ENCODE assay signal across 16 cellular contexts in the genomic region with DNA sequence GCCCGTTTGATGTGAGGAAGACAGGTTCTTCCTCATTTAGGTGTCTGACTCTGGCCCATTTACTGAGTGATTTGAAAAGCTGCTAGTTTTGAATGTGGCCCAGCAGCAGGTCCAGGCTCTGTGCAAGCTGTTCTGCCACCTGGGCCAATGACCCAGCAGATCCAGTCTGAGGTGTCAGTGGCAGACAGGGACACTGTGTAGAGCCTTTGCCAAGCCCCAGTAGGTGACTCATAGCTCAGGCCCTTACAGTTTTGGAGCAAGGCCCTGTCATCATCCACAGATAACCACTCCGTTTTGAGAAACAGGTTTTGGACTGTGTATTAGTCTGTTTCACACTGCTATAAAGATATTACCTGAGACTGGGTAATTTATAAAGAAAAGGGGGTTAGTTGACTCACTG. TPM values are rescaled to one million over a fixed set of nuclear protein-coding genes. Genes with fewer than 3 reads are reported as not detected.
DNase-seq lines count a peak whose midpoint lies in the region; ATAC-seq and TF ChIP-seq lines count a peak whose summit lies in the region.
"Had no signal": no experiment of that assay in that cellular context is flagged by ENCODE, and none has a peak within 500 bp of the region (broad histone marks: within the 10 kb centered on the region; RNA-seq: fewer than 3 reads in every experiment).

No MANE protein-coding gene starts in this region.

- peak overlapping the region; percentile 35 for H3K27ac Mint-ChIP-seq in MCF 10A (ENCODE audit: low read depth, unreplicated experiment)
- H3K27ac Mint-ChIP-seq in activated T-cell treated with anti-CD3 and anti-CD28 coated beads, Interleukin-2, amount 50 U/mL, for 72 hours, result no peak overlapping the region
- H3K27ac Mint-ChIP-seq: nephron progenitor cell had no signal

- H3K9me3 ChIP-seq in heart left ventricle (peaks cover 0 to 9% (median 0%) of the 10 kb centered on the region in 12 donors), skeletal muscle tissue (ENCODE audit: control insufficient read depth in 3 of 3, low read length in 3 of 3) (no peaks in the 10 kb centered on the region)

- peaks cover 1% of the 10 kb centered on the region for H3K9me3 Mint-ChIP-seq in MCF 10A (ENCODE audit: unreplicated experiment)
- peaks cover 1 to 5% of the 10 kb centered on the region in 2 donors for H3K9me3 Mint-ChIP-seq in activated T-cell treated with anti-CD3 and anti-CD28 coated beads, Interleukin-2, amount 50 U/mL, for 72 hours

- TF ChIP-seq CTCF in LNCaP clone FGC (IDR thresholded peaks at IDR 0.05; ENCODE audit: control insufficient read depth, extremely low read depth, insufficient read depth), result no peak
- no peak for TF ChIP-seq CTCF in MCF 10A (IDR thresholded peaks at IDR 0.05; ENCODE audit: unreplicated experiment)
- no peak for TF ChIP-seq CTCF in heart left ventricle (IDR thresholded peaks at IDR 0.05)
- TF ChIP-seq CTCF in GM10266 (IDR thresholded peaks at IDR 0.05; ENCODE audit: control insufficient read depth, insufficient read depth, low read depth, missing control alignments), result no peak

- H3K9ac ChIP-seq in skeletal muscle tissue (ENCODE audit: low read depth in 1 of 3, low read length in 3 of 3), result peak overlapping the region in 1 of 3 donors; percentile 5

- no peaks in the 10 kb centered on the region for H3K27me3 Mint-ChIP-seq in MCF 10A (ENCODE audit: insufficient read depth, unreplicated experiment)
- H3K27me3 Mint-ChIP-seq in activated T-cell treated with anti-CD3 and anti-CD28 coated beads, Interleukin-2, amount 50 U/mL, for 72 hours (ENCODE audit: low read depth), result peaks cover 24% of the 10 kb centered on the region

- H3K4me3 ChIP-seq in LNCaP clone FGC (ENCODE audit: low read depth, low read length), result no peak overlapping the region
- H3K4me3 ChIP-seq in heart left ventricle, result no peak overlapping the region
- H3K4me3 ChIP-seq in skeletal muscle tissue (ENCODE audit: low read length in 3 of 3), result no peak overlapping the region
- H3K4me3 ChIP-seq: SJSA1 had no signal

- no peaks in the 10 kb centered on the region for H3K27me3 ChIP-seq in heart left ventricle
- no peaks in the 10 kb centered on the region for H3K27me3 ChIP-seq in skeletal muscle tissue (ENCODE audit: control insufficient read depth in 3 of 3, insufficient read depth in 3 of 3, low read length in 3 of 3)
- H3K27me3 ChIP-seq: SJSA1 had no signal

- peaks cover 7% of the 10 kb centered on the region for H3K4me1 Mint-ChIP-seq in MCF 10A (ENCODE audit: insufficient read depth, unreplicated experiment)
- H3K4me1 Mint-ChIP-seq in activated T-cell treated with anti-CD3 and anti-CD28 coated beads, Interleukin-2, amount 50 U/mL, for 72 hours (ENCODE audit: low read depth), result no peaks in the 10 kb centered on the region
- H3K4me1 Mint-ChIP-seq: CD8-positive, alpha-beta memory T cell; nephron progenitor cell had no signal

- intact Hi-C loops in MCF 10A (cut with micrococcal nuclease), result no loop called here
- intact Hi-C loops in heart left ventricle (cut with DNase I), result loop anchor here in 6 of 10 donors (5.0 kb wide), 2 partner anchors 42 to 47 kb away; no protein-coding TSS in a partner anchor

- H3K27ac ChIP-seq in heart left ventricle (peak overlapping the region in 8 of 12 donors; percentile 25 to 73 (median 60)), skeletal muscle tissue (ENCODE audit: low read depth, low read length) (peak overlapping the region; percentile 3)
- H3K27ac ChIP-seq: SJSA1 had no signal

- WGBS in heart left ventricle, 4 donors, result 36 to 50% (median 47%) methylated on average over 2 of the region's 2 CpGs

- H3K36me3 Mint-ChIP-seq in MCF 10A (ENCODE audit: insufficient read depth, unreplicated experiment), result peaks cover 17% of the 10 kb centered on the region
- peaks cover 1 to 4% of the 10 kb centered on the region in 2 donors for H3K36me3 Mint-ChIP-seq in activated T-cell treated with anti-CD3 and anti-CD28 coated beads, Interleukin-2, amount 50 U/mL, for 72 hours (ENCODE audit: insufficient read depth in 2 of 2)

- peak; percentile 96 to 99 (median 98) for ATAC-seq in heart left ventricle
- ATAC-seq in activated T-cell treated with anti-CD3 and anti-CD28 coated beads, Interleukin-2, amount 50 U/mL, for 72 hours (replicated peaks in 1 of 2), result no peak

- no peak for TF ChIP-seq POLR2A in heart left ventricle (IDR thresholded peaks at IDR 0.05)

- POLR2A ChIA-PET in MCF 10A (lab: Yijun Ruan, JAX), result interaction anchor here (1.0 kb wide), 1 partner anchor 52 kb away, joined by 3 read pairs; no protein-coding TSS in a partner anchor

- BruUV-seq in MCF 10A (replicated peaks; lab: Mats Ljungman, UMichigan), result no TSS peak

- H3K4me1 ChIP-seq in heart left ventricle (peaks cover 0 to 18% (median 6%) of the 10 kb centered on the region in 12 donors), skeletal muscle tissue (ENCODE audit: control insufficient read depth in 3 of 3, insufficient read depth in 3 of 3, low read length in 3 of 3) (peaks cover 0 to 13% (median 7%) of the 10 kb centered on the region in 3 donors)
- H3K4me1 ChIP-seq: SJSA1 had no signal

- H3K4me3 Mint-ChIP-seq in MCF 10A (ENCODE audit: unreplicated experiment), result no peak overlapping the region
- H3K4me3 Mint-ChIP-seq in activated T-cell treated with anti-CD3 and anti-CD28 coated beads, Interleukin-2, amount 50 U/mL, for 72 hours, result no peak overlapping the region
- H3K4me3 Mint-ChIP-seq: CD8-positive, alpha-beta memory T cell; nephron progenitor cell had no signal

- CTCF ChIA-PET in MCF 10A (lab: Yijun Ruan, JAX), result interaction anchor here (1.6 to 2.1 kb wide), 2 partner anchors 21 to 95 kb away, joined by 7 to 12 read pairs; no protein-coding TSS in a partner anchor

- peak; percentile 93 for DNase-seq in LNCaP clone FGC (ENCODE audit: low read depth)
- DNase-seq in MCF 10A (ENCODE audit: unreplicated experiment), result peak; percentile 30
- peak in 4 of 5 donors; percentile 64 to 85 (median 74) for DNase-seq in heart left ventricle
- DNase-seq in activated T-cell treated with anti-CD3 and anti-CD28 coated beads, Interleukin-2, amount 50 U/mL, for 72 hours, result no peak
- no peak for DNase-seq in activated CD4-positive, CD25-positive, alpha-beta regulatory T cell treated with anti-CD3 and anti-CD28 coated beads, Interleukin-2, amount 50 U/mL, for 72 hours
- no peak for DNase-seq in GM10266 (ENCODE audit: extremely low spot score)
- no peak for DNase-seq in NCI-H748 treated with DMSO at 0.1 percent for 48 hours (lab: John Stamatoyannopoulos, UW)
- DNase-seq: CD8-positive, alpha-beta memory T cell; dermis blood vessel endothelial cell; KBM-7; NCI-H1930; nephron progenitor cell had no signal

- H3K36me3 ChIP-seq in heart left ventricle, result no peaks in the 10 kb centered on the region
- H3K36me3 ChIP-seq in skeletal muscle tissue (ENCODE audit: control insufficient read depth in 3 of 3, insufficient read depth in 3 of 3, low read length in 3 of 3), result no peaks in the 10 kb centered on the region
- H3K36me3 ChIP-seq: SJSA1 had no signal

RNA-seq across cellular contexts. Expression of a gene that starts 23.9 kb away (rescaled TPM):
- total RNA-seq in MCF 10A (2022) (not detected in 2 replicates), heart left ventricle (10 to 100 TPM in 7 of 9 donors, 1 to 10 TPM in 2; 9.5 to 29.5 (median 19.2) TPM), skeletal muscle tissue (2.1 TPM)
- 10 to 100 TPM in 1 of 2 donors, 1 to 10 TPM in 1; 3.5 to 15.5 TPM for polyA plus RNA-seq in heart left ventricle
- 10 to 100 TPM in 1 of 2 donors, 1 to 10 TPM in 1; 8.6 to 10.2 TPM for total RNA-seq in activated T-cell treated with anti-CD3 and anti-CD28 coated beads, Interleukin-2, amount 50 U/mL, for 72 hours
- total RNA-seq: dermis blood vessel endothelial cell, glomerular endothelial cell had no signal
- polyA plus RNA-seq: keratinocyte had no signal

RNA-seq across cellular contexts. Expression of a gene that starts 24.0 kb away (rescaled TPM):
- total RNA-seq in MCF 10A (2022), result not detected in 2 replicates
- total RNA-seq in heart left ventricle, result 10 to 100 TPM in 8 of 9 donors, 1 to 10 TPM in 1; 4.8 to 41.2 (median 29.9) TPM
- 10 to 100 TPM in 1 of 2 donors, 1 to 10 TPM in 1; 5.1 to 34.6 TPM for polyA plus RNA-seq in heart left ventricle
- 1.6 TPM for total RNA-seq in skeletal muscle tissue
- total RNA-seq in activated T-cell treated with anti-CD3 and anti-CD28 coated beads, Interleukin-2, amount 50 U/mL, for 72 hours, result 10 to 100 TPM; 13.6 to 16.6 TPM
- total RNA-seq: dermis blood vessel endothelial cell, glomerular endothelial cell had no signal
- polyA plus RNA-seq: keratinocyte had no signal

RNA-seq across cellular contexts. Expression of a gene that starts 51.4 kb away (rescaled TPM):
- total RNA-seq in MCF 10A (2022) (183 and 187 TPM in 2 replicates), heart left ventricle (100 to 1,000 TPM; 277 to 994 (median 568) TPM), skeletal muscle tissue (221 TPM)
- polyA plus RNA-seq in heart left ventricle, result 100 to 1,000 TPM; 442 to 518 TPM
- 100 to 1,000 TPM; 116 to 122 TPM for total RNA-seq in activated T-cell treated with anti-CD3 and anti-CD28 coated beads, Interleukin-2, amount 50 U/mL, for 72 hours

RNA-seq across cellular contexts. Expression of a gene that starts 55.3 kb away (rescaled TPM):
- total RNA-seq in MCF 10A (2022) (not detected in 2 replicates), heart left ventricle (1 to 10 TPM in 1 of 9 donors, under 1 TPM in 2, not detected in 6; 0.33 to 2.3 (median 0.54) TPM), skeletal muscle tissue (not detected)
- under 1 TPM in 1 of 2 donors, not detected in 1; 0.07 TPM for polyA plus RNA-seq in heart left ventricle
- 1 to 10 TPM in 1 of 2 donors, under 1 TPM in 1; 0.38 to 1.7 TPM for total RNA-seq in activated T-cell treated with anti-CD3 and anti-CD28 coated beads, Interleukin-2, amount 50 U/mL, for 72 hours
- total RNA-seq: dermis blood vessel endothelial cell, glomerular endothelial cell, SJSA1 had no signal

Comparison
In these comparisons a context has a peak if more than half of its experiments do, and no peak if none do; other contexts are left out.
1. DNase-seq: peak in LNCaP clone FGC (single experiment), MCF 10A (single experiment) and heart left ventricle (4 of 5); none in activated T-cell treated with anti-CD3 and anti-CD28 coated beads, Interleukin-2, amount 50 U/mL, for 72 hours (0 of 2), activated CD4-positive, CD25-positive, alpha-beta regulatory T cell treated with anti-CD3 and anti-CD28 coated beads, Interleukin-2, amount 50 U/mL, for 72 hours (single experiment), GM10266 (single experiment) and NCI-H748 treated with DMSO at 0.1 percent for 48 hours (single experiment).
2. ATAC-seq: peak in heart left ventricle (4 of 4); none in activated T-cell treated with anti-CD3 and anti-CD28 coated beads, Interleukin-2, amount 50 U/mL, for 72 hours (0 of 2).